8 cellular contexts compared by ENCODE assay signal in the genomic region with DNA sequence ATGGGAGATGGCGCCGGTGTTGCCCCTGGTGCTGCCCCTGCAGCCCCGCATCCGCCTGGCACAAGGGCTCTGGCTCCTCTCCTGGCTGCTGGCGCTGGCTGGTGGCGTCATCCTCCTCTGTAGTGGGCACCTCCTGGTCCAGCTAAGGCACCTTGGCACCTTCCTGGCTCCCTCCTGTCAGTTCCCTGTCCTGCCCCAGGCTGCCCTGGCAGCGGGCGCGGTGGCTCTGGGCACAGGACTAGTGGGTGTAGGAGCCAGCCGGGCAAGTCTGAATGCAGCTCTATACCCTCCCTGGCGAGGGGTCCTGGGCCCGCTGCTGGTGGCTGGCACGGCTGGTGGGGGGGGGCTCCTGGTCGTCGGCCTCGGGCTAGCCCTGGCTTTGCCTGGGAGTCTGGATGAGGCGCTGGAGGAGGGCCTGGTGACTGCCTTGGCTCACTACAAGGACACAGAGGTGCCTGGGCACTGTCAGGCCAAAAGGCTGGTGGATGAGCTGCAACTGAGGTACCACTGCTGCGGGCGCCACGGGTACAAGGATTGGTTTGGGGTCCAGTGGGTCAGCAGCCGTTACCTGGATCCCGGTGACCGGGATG. TPM values are rescaled to one million over a fixed set of nuclear protein-coding genes. Genes with fewer than 3 reads are reported as not detected.
DNase-seq lines count a peak whose midpoint lies in the region; ATAC-seq and TF ChIP-seq lines count a peak whose summit lies in the region.

No MANE protein-coding gene starts in this region.

- POLR2A ChIA-PET in GM10248 (lab: Yijun Ruan, JAX) = no interaction called here

- TF ChIP-seq RAD21 in neural cell (conservative IDR thresholded peaks at IDR 0.05) = no peak

- ATAC-seq in effector memory CD8-positive, alpha-beta T cell (replicated peaks) = no peak

- H3K27me3 Mint-ChIP-seq in effector memory CD8-positive, alpha-beta T cell = no peaks in the 10 kb centered on the region

- H3K9ac ChIP-seq in BLaER1 treated with 17β-estradiol and CSF1 and Interleukin-3, amounts not matched to agents 10 nM and 100 nM = peak overlapping the region in 9 of 11 experiments; percentile 31 to 91 (median 88); a peak in 16 of 22 replicates
- H3K9ac ChIP-seq in OCI-LY1 (ENCODE audit: low read length) (no peak overlapping the region), neural cell (ENCODE audit: low read length) (peak overlapping the region; percentile 3)

- peaks cover 36 to 58% (median 40%) of the 10 kb centered on the region in 10 experiments for H3K4me1 ChIP-seq in BLaER1 treated with 17β-estradiol and CSF1 and Interleukin-3, amounts not matched to agents 10 nM and 100 nM
- H3K4me1 ChIP-seq in OCI-LY1 (ENCODE audit: insufficient read depth, low read length, severe bottlenecking) = peaks cover 25% of the 10 kb centered on the region

- peak overlapping the region; percentile 59 for H3K4me3 Mint-ChIP-seq in effector memory CD8-positive, alpha-beta T cell

- TF ChIP-seq CTCF in OCI-LY1 (IDR thresholded peaks at IDR 0.05; ENCODE audit: low read length) (no peak), neural cell (IDR thresholded peaks at IDR 0.05; ENCODE audit: poor library complexity, severe bottlenecking) (no peak), GM10248 (IDR thresholded peaks at IDR 0.05; ENCODE audit: control extremely low read depth, extremely low read depth, low read depth, missing control alignments) (no peak)

- peak overlapping the region in 10 of 11 experiments; percentile 9 to 91 (median 84); a peak in 19 of 22 replicates for H3K27ac ChIP-seq in BLaER1 treated with 17β-estradiol and CSF1 and Interleukin-3, amounts not matched to agents 10 nM and 100 nM
- peak overlapping the region; percentile 53 for H3K27ac ChIP-seq in OCI-LY1 (ENCODE audit: low read depth, low read length, poor library complexity, severe bottlenecking)
- H3K27ac ChIP-seq in neural cell (ENCODE audit: low read length) = no peak overlapping the region

- H3K36me3 ChIP-seq in BLaER1 treated with 17β-estradiol and CSF1 and Interleukin-3, amounts not matched to agents 10 nM and 100 nM = peaks cover 15 to 65% (median 30%) of the 10 kb centered on the region in 11 experiments; a peak in 21 of 22 replicates
- H3K36me3 ChIP-seq in OCI-LY1 (ENCODE audit: insufficient read depth, low read length) (peaks cover 26% of the 10 kb centered on the region), neural cell (ENCODE audit: insufficient read depth, low read length) (no peaks in the 10 kb centered on the region)

- no peaks in the 10 kb centered on the region for H3K9me2 ChIP-seq in OCI-LY1 (ENCODE audit: low read depth, low read length)
- no peaks in the 10 kb centered on the region for H3K9me2 ChIP-seq in neural cell (ENCODE audit: insufficient read depth, low read length)

- peak overlapping the region; percentile 79 to 88 for H3K27ac Mint-ChIP-seq in effector memory CD8-positive, alpha-beta T cell

- peaks cover 32% of the 10 kb centered on the region for H3K36me3 Mint-ChIP-seq in effector memory CD8-positive, alpha-beta T cell (ENCODE audit: insufficient read depth)

- H4K20me1 ChIP-seq in BLaER1 treated with 17β-estradiol and CSF1 and Interleukin-3, amounts not matched to agents 10 nM and 100 nM = peaks cover 0 to 11% (median 0%) of the 10 kb centered on the region in 11 experiments; a peak in 2 of 22 replicates
- H4K20me1 ChIP-seq in OCI-LY1 (ENCODE audit: insufficient read depth, low read length) (no peaks in the 10 kb centered on the region), neural cell (ENCODE audit: insufficient read depth) (no peaks in the 10 kb centered on the region)

- no peaks in the 10 kb centered on the region for H3K9me3 Mint-ChIP-seq in effector memory CD8-positive, alpha-beta T cell

- CTCF ChIA-PET in GM10248 (lab: Yijun Ruan, JAX) = interaction anchor here (0.8 to 3.7 kb wide), 9 partner anchors 7 to 240 kb away, joined by 3 to 43 read pairs (median 4); partner anchors contain the start of genes B3GAT3 and TUT1

- no peak for TF ChIP-seq EP300 in neural cell (conservative IDR thresholded peaks at IDR 0.05; ENCODE audit: poor library complexity, severe bottlenecking)

- H2AFZ ChIP-seq in OCI-LY1 (ENCODE audit: low read length) (no peak overlapping the region), neural cell (ENCODE audit: low read depth, low read length) (no peak overlapping the region)

- peak overlapping the region in 7 of 11 experiments; percentile 31 to 100 (median 60); a peak in 7 of 22 replicates for H3K4me2 ChIP-seq in BLaER1 treated with 17β-estradiol and CSF1 and Interleukin-3, amounts not matched to agents 10 nM and 100 nM
- H3K4me2 ChIP-seq in OCI-LY1 (ENCODE audit: low read length) (no peak overlapping the region), neural cell (ENCODE audit: low read length) (no peak overlapping the region)

- no peaks in the 10 kb centered on the region for H3K27me3 ChIP-seq in BLaER1 treated with 17β-estradiol and CSF1 and Interleukin-3, amounts not matched to agents 10 nM and 100 nM
- H3K27me3 ChIP-seq in OCI-LY1 (ENCODE audit: insufficient read depth, low read length) (no peaks in the 10 kb centered on the region), neural cell (ENCODE audit: insufficient read depth, low read depth, low read length) (peaks cover 8% of the 10 kb centered on the region)

- no peaks in the 10 kb centered on the region for H3K9me3 ChIP-seq in BLaER1 treated with 17β-estradiol and CSF1 and Interleukin-3, amounts not matched to agents 10 nM and 100 nM (replicated peaks in 1 of 11)
- no peaks in the 10 kb centered on the region for H3K9me3 ChIP-seq in OCI-LY1 (ENCODE audit: low read length)
- no peaks in the 10 kb centered on the region for H3K9me3 ChIP-seq in neural cell (ENCODE audit: low read length)

- H3K4me1 Mint-ChIP-seq in effector memory CD8-positive, alpha-beta T cell (ENCODE audit: low read depth in 2 of 2) = peaks cover 32 to 53% of the 10 kb centered on the region in 2 donors

- H3K79me2 ChIP-seq in OCI-LY1 (ENCODE audit: insufficient read depth, low read length) = no peaks in the 10 kb centered on the region
- no peaks in the 10 kb centered on the region for H3K79me2 ChIP-seq in neural cell (replicated peaks; ENCODE audit: insufficient read depth, low read length)

- H3F3A ChIP-seq in OCI-LY1 (ENCODE audit: insufficient read depth, low read length) (no peaks in the 10 kb centered on the region; the same call in 1 of the 2 replicates), neural cell (ENCODE audit: insufficient read depth, low read length, poor library complexity, severe bottlenecking) (no peaks in the 10 kb centered on the region)

- DNase-seq in effector memory CD8-positive, alpha-beta T cell = no peak
- no peak for DNase-seq in NCI-H146 (lab: John Stamatoyannopoulos, UW)
- no peak for DNase-seq in NCI-H146 treated with DMSO at 0.1 percent for 48 hours (lab: John Stamatoyannopoulos, UW; ENCODE audit: unreplicated experiment)
- DNase-seq in NCI-H524 treated with DMSO at 0.1 percent for 48 hours (lab: John Stamatoyannopoulos, UW) = no peak
- no peak for DNase-seq in GM10248 (ENCODE audit: extremely low spot score)

- H3K4me3 ChIP-seq in BLaER1 treated with 17β-estradiol and CSF1 and Interleukin-3, amounts not matched to agents 10 nM and 100 nM = peak overlapping the region in 2 of 10 experiments; percentile 72 to 81; a peak in 2 of 20 replicates
- H3K4me3 ChIP-seq in OCI-LY1 (ENCODE audit: low read depth, low read length, poor library complexity, severe bottlenecking) (peak overlapping the region; percentile 78), neural cell (ENCODE audit: low read length) (no peak overlapping the region)

TF ChIP-seq in neural cell, 6 proteins besides CTCF, POLR2A, EP300 and RAD21:
- TF ChIP-seq EZH2 (IDR thresholded peaks at IDR 0.05; ENCODE audit: borderline replicate concordance, insufficient read depth, low read length, poor library complexity, severe bottlenecking) (no peak), TAF1 (IDR thresholded peaks at IDR 0.05; ENCODE audit: low read depth) (no peak), SMC3 (conservative IDR thresholded peaks at IDR 0.05; ENCODE audit: poor library complexity) (no peak), MXI1 (conservative IDR thresholded peaks at IDR 0.05; ENCODE audit: poor library complexity, severe bottlenecking) (no peak), POLR2AphosphoS5 (IDR thresholded peaks at IDR 0.05) (no peak)
- TF ChIP-seq, protein P1, sequence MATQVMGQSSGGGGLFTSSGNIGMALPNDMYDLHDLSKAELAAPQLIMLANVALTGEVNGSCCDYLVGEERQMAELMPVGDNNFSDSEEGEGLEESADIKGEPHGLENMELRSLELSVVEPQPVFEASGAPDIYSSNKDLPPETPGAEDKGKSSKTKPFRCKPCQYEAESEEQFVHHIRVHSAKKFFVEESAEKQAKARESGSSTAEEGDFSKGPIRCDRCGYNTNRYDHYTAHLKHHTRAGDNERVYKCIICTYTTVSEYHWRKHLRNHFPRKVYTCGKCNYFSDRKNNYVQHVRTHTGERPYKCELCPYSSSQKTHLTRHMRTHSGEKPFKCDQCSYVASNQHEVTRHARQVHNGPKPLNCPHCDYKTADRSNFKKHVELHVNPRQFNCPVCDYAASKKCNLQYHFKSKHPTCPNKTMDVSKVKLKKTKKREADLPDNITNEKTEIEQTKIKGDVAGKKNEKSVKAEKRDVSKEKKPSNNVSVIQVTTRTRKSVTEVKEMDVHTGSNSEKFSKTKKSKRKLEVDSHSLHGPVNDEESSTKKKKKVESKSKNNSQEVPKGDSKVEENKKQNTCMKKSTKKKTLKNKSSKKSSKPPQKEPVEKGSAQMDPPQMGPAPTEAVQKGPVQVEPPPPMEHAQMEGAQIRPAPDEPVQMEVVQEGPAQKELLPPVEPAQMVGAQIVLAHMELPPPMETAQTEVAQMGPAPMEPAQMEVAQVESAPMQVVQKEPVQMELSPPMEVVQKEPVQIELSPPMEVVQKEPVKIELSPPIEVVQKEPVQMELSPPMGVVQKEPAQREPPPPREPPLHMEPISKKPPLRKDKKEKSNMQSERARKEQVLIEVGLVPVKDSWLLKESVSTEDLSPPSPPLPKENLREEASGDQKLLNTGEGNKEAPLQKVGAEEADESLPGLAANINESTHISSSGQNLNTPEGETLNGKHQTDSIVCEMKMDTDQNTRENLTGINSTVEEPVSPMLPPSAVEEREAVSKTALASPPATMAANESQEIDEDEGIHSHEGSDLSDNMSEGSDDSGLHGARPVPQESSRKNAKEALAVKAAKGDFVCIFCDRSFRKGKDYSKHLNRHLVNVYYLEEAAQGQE (IDR thresholded peaks at IDR 0.05; ENCODE audit: borderline replicate concordance) = no peak

RNA-seq across cellular contexts. Expression of gene ROM1, which starts 0.3 kb away (rescaled TPM):
- polyA plus RNA-seq in neural cell = 0.31 TPM in 1 of 2 replicates, not detected in the other
- polyA minus RNA-seq in neural cell = 0.35 TPM in 1 of 2 replicates, not detected in the other

RNA-seq across cellular contexts. Expression of gene EML3, which starts 0.8 kb away (rescaled TPM):
- polyA plus RNA-seq in neural cell = 0.38 and 2.5 TPM in 2 replicates
- 1.4 and 1.7 TPM in 2 replicates for polyA minus RNA-seq in neural cell

RNA-seq across cellular contexts. Expression of gene B3GAT3, which starts 8.4 kb away (rescaled TPM):
- 102 and 127 TPM in 2 replicates for polyA plus RNA-seq in neural cell
- 40.4 and 43.1 TPM in 2 replicates for polyA minus RNA-seq in neural cell

RNA-seq across cellular contexts. Expression of gene MTA2, which starts 11.7 kb away (rescaled TPM):
- polyA plus RNA-seq in neural cell = 130 and 140 TPM in 2 replicates
- polyA minus RNA-seq in neural cell = 151 and 174 TPM in 2 replicates

RNA-seq across cellular contexts. Expression of gene TUT1, which starts 22.0 kb away (rescaled TPM):
- polyA plus RNA-seq in neural cell = 12.0 and 17.8 TPM in 2 replicates
- polyA minus RNA-seq in neural cell = 8.5 and 12.2 TPM in 2 replicates

Comparison
In these comparisons a context has a peak if more than half of its experiments do, and no peak if none do; other contexts are left out.
1. H3K4me2 ChIP-seq: peak in BLaER1 treated with 17β-estradiol and CSF1 and Interleukin-3, amounts not matched to agents 10 nM and 100 nM (7 of 11); none in OCI-LY1 (single experiment) and neural cell (single experiment).